In genomic region chr3:52513281-52513680, GRCh38 we compare ENCODE assay signal across 30 cellular contexts. TPM values are rescaled to one million over a fixed set of nuclear protein-coding genes. Genes with fewer than 3 reads are reported as not detected.
"Had no signal": no experiment of that assay in that cellular context is flagged by ENCODE, and none has a peak within 500 bp of the region (broad histone marks: within the 10 kb centered on the region; RNA-seq: fewer than 3 reads in every experiment).

No MANE protein-coding gene starts in this region.

- H3K27me3 Mint-ChIP-seq: dendritic cell treated with granulocyte-macrophage colony-stimulating factor and Interleukin-4, amounts not matched to agents 40 ng/mL and 50 ng/mL, for 4 days; effector memory CD8-positive, alpha-beta T cell had no signal

- H3K4me3 ChIP-seq: colonic mucosa, coronary artery, dorsolateral prefrontal cortex, esophagus muscularis mucosa, esophagus squamous epithelium, gastrocnemius medialis, gastroesophageal sphincter, heart left ventricle, heart right ventricle had no signal

- H3K9me3 Mint-ChIP-seq: dendritic cell treated with granulocyte-macrophage colony-stimulating factor and Interleukin-4, amounts not matched to agents 40 ng/mL and 50 ng/mL, for 4 days; effector memory CD8-positive, alpha-beta T cell; endodermal cell had no signal

- H3K9me3 ChIP-seq: colonic mucosa, esophagus muscularis mucosa, esophagus squamous epithelium, gastrocnemius medialis, gastroesophageal sphincter, heart left ventricle, heart right ventricle had no signal

- H3K27ac Mint-ChIP-seq: dendritic cell treated with granulocyte-macrophage colony-stimulating factor and Interleukin-4, amounts not matched to agents 40 ng/mL and 50 ng/mL, for 4 days; effector memory CD8-positive, alpha-beta T cell; endodermal cell had no signal

- H3K36me3 ChIP-seq: colonic mucosa, esophagus squamous epithelium, gastrocnemius medialis had no signal

- FAIRE-seq: colon, endometrium, endothelial cell of umbilical vein, frontal cortex had no signal

- H3K4me1 ChIP-seq: colonic mucosa, foreskin keratinocyte, gastrocnemius medialis, gastroesophageal sphincter had no signal

- H3K27ac ChIP-seq: colonic mucosa, coronary artery, dorsolateral prefrontal cortex, epithelial cell of prostate, esophagus muscularis mucosa, esophagus squamous epithelium, foreskin keratinocyte, gastrocnemius medialis, gastroesophageal sphincter, heart left ventricle, heart right ventricle had no signal

- H3K4me3 Mint-ChIP-seq: dendritic cell treated with granulocyte-macrophage colony-stimulating factor and Interleukin-4, amounts not matched to agents 40 ng/mL and 50 ng/mL, for 4 days; effector memory CD8-positive, alpha-beta T cell; endodermal cell had no signal

- H3K27me3 ChIP-seq: colonic mucosa, dorsolateral prefrontal cortex, esophagus muscularis mucosa, esophagus squamous epithelium, foreskin keratinocyte, gastrocnemius medialis, gastroesophageal sphincter, heart left ventricle, heart right ventricle had no signal

- ATAC-seq: effector memory CD8-positive, alpha-beta T cell; esophagus mucosa; foreskin keratinocyte; gastrocnemius medialis; gastroesophageal sphincter; heart left ventricle; heart right ventricle had no signal

- H3K4me1 Mint-ChIP-seq: endodermal cell had no signal

- DNase-seq: colonic mucosa; cortex of kidney; dermis blood vessel endothelial cell; dorsolateral prefrontal cortex; effector CD4-positive, alpha-beta T cell; effector CD8-positive, alpha-beta T cell; effector memory CD4-positive, alpha-beta T cell; effector memory CD8-positive, alpha-beta T cell; endodermal cell; erythroblast; esophagus squamous epithelium; foreskin fibroblast; foreskin keratinocyte; foreskin melanocyte; gastrocnemius medialis; glutamatergic neuron; head of caudate nucleus; heart left ventricle; heart right ventricle had no signal

RNA-seq across cellular contexts. Expression of gene STAB1, which starts 18.1 kb away (rescaled TPM):
- total RNA-seq: foreskin keratinocyte had no signal

RNA-seq across cellular contexts. Expression of gene TNNC1, which starts 59.4 kb away (rescaled TPM):
- total RNA-seq: dermis blood vessel endothelial cell, endothelial cell of umbilical vein, foreskin keratinocyte, glomerular endothelial cell had no signal
